ENCODE assay signal across 1 cellular context in genomic region chr10:130080461-130080814, GRCh38.
TF ChIP-seq lines count a peak whose summit lies in the region.

No MANE protein-coding gene starts in this region.

TF ChIP-seq in HEK293, 187 proteins besides CTCF, POLR2A, EP300 and RAD21 (continued from another document):
- TF ChIP-seq WT1 (tag by site-specific recombination; IDR thresholded peaks at IDR 0.05), result no peak
